ENCODE assay signal across 12 cellular contexts in genomic region chr4:157115613-157116340, GRCh38. TPM values are rescaled to one million over a fixed set of nuclear protein-coding genes. Genes with fewer than 3 reads are reported as not detected.
DNase-seq lines count a peak whose midpoint lies in the region; ATAC-seq lines count a peak whose summit lies in the region.
"Had no signal": no experiment of that assay in that cellular context is flagged by ENCODE, and none has a peak within 500 bp of the region (broad histone marks: within the 10 kb centered on the region; RNA-seq: fewer than 3 reads in every experiment).

No MANE protein-coding gene starts in this region.

- no peak overlapping the region for H3K18ac ChIP-seq in trophoblast cell (ENCODE audit: low read length)

- no peak overlapping the region for H3K14ac ChIP-seq in trophoblast cell (ENCODE audit: low read length)

- no peak overlapping the region for H4K8ac ChIP-seq in trophoblast cell (ENCODE audit: low read depth, low read length)

- no peaks in the 10 kb centered on the region for H3K36me3 Mint-ChIP-seq in activated T-helper 17 cell treated with anti-CD3 and anti-CD28 coated beads, Interleukin-2, amount 50 U/mL, for 72 hours (ENCODE audit: low read depth)
- H3K36me3 Mint-ChIP-seq: activated naive CD4-positive, alpha-beta T cell treated with anti-CD3 and anti-CD28 coated beads, Interleukin-2, amount 50 U/mL, for 72 hours; stimulated activated memory B cell treated with anti-CD40 and anti-IgM and Interleukin-4, amounts not matched to agents 10 μg/mL and 1 μg/mL and 100 μg/mL, for 72 hours had no signal

- H3K23ac ChIP-seq in trophoblast cell (ENCODE audit: low read length) = no peak overlapping the region

- no peaks in the 10 kb centered on the region for H3K27me3 Mint-ChIP-seq in activated T-helper 17 cell treated with anti-CD3 and anti-CD28 coated beads, Interleukin-2, amount 50 U/mL, for 72 hours
- H3K27me3 Mint-ChIP-seq: stimulated activated memory B cell treated with anti-CD40 and anti-IgM and Interleukin-4, amounts not matched to agents 10 μg/mL and 1 μg/mL and 100 μg/mL, for 72 hours had no signal

- no peak overlapping the region for H2BK5ac ChIP-seq in trophoblast cell (ENCODE audit: low read depth, low read length, poor library complexity)

- H3K27ac Mint-ChIP-seq in activated T-helper 17 cell treated with anti-CD3 and anti-CD28 coated beads, Interleukin-2, amount 50 U/mL, for 72 hours = no peak overlapping the region
- H3K27ac Mint-ChIP-seq: activated naive CD4-positive, alpha-beta T cell treated with anti-CD3 and anti-CD28 coated beads, Interleukin-2, amount 50 U/mL, for 72 hours; stimulated activated memory B cell treated with anti-CD40 and anti-IgM and Interleukin-4, amounts not matched to agents 10 μg/mL and 1 μg/mL and 100 μg/mL, for 72 hours had no signal

- H3K36me3 ChIP-seq in trophoblast cell (ENCODE audit: control insufficient read depth in 1 of 2, insufficient read depth in 2 of 2, low read length in 2 of 2) = no peaks in the 10 kb centered on the region
- H3K36me3 ChIP-seq: HAP-1 had no signal

- H2BK12ac ChIP-seq in trophoblast cell (ENCODE audit: low read length) = no peak overlapping the region

- no peak overlapping the region for H2AFZ ChIP-seq in trophoblast cell (ENCODE audit: insufficient read depth, low read length, poor library complexity)

- no peak overlapping the region for H4K12ac ChIP-seq in trophoblast cell (ENCODE audit: low read depth, low read length)

- H3K9ac ChIP-seq in trophoblast cell (ENCODE audit: low read length) = no peak overlapping the region

- no peaks in the 10 kb centered on the region for H3K27me3 ChIP-seq in trophoblast cell (ENCODE audit: insufficient read depth, low read length)

- peak; percentile 66 for ATAC-seq in esophagus mucosa
- ATAC-seq in HG03045 (IDR thresholded peaks at IDR 0.05; ENCODE audit: unreplicated experiment) = no peak
- no peak for ATAC-seq in activated T-helper 17 cell treated with anti-CD3 and anti-CD28 coated beads, Interleukin-2, amount 50 U/mL, for 72 hours (replicated peaks)
- ATAC-seq: activated naive CD4-positive, alpha-beta T cell treated with anti-CD3 and anti-CD28 coated beads, Interleukin-2, amount 50 U/mL, for 72 hours; stimulated activated memory B cell treated with anti-CD40 and anti-IgM and Interleukin-4, amounts not matched to agents 10 μg/mL and 1 μg/mL and 100 μg/mL, for 72 hours had no signal

- no CpG with 5 or more reads among the region's 3 CpGs for WGBS in trophoblast cell (ENCODE audit: extremely low coverage, insufficient coverage, insufficient read length)

- H3K79me1 ChIP-seq in trophoblast cell (ENCODE audit: low read length) = no peaks in the 10 kb centered on the region

- H3K79me2 ChIP-seq in trophoblast cell (ENCODE audit: control insufficient read depth, insufficient read depth, low read length, poor library complexity) = no peaks in the 10 kb centered on the region

- peak; percentile 55 for DNase-seq in GM04503 (ENCODE audit: low read depth)
- DNase-seq in RKO (ENCODE audit: low spot score) = peak; percentile 60
- peak in 1 of 2 donors; percentile 45 for DNase-seq in trophoblast cell
- DNase-seq in NCI-H2196 treated with DMSO at 0.1 percent for 48 hours (lab: John Stamatoyannopoulos, UW; ENCODE audit: unreplicated experiment) = no peak
- DNase-seq in NCI-H2029 (lab: John Stamatoyannopoulos, UW) = no peak
- DNase-seq: RPMI8226 had no signal

- peak overlapping the region; percentile 33 for H2BK120ac ChIP-seq in trophoblast cell (ENCODE audit: insufficient read depth, low read length, poor library complexity)

- H3K4me1 Mint-ChIP-seq in activated T-helper 17 cell treated with anti-CD3 and anti-CD28 coated beads, Interleukin-2, amount 50 U/mL, for 72 hours = no peaks in the 10 kb centered on the region
- H3K4me1 Mint-ChIP-seq: stimulated activated memory B cell treated with anti-CD40 and anti-IgM and Interleukin-4, amounts not matched to agents 10 μg/mL and 1 μg/mL and 100 μg/mL, for 72 hours had no signal

- no peak overlapping the region for H2AK5ac ChIP-seq in trophoblast cell (ENCODE audit: low read length)

- no peak overlapping the region for H3K4me3 ChIP-seq in trophoblast cell (ENCODE audit: low read depth, low read length)
- H3K4me3 ChIP-seq: HAP-1 had no signal

- no peak overlapping the region for H3K27ac ChIP-seq in trophoblast cell (ENCODE audit: low read depth, low read length)

- H3K4ac ChIP-seq in trophoblast cell (ENCODE audit: low read depth, low read length) = no peak overlapping the region

- no peak overlapping the region for H3K4me3 Mint-ChIP-seq in activated T-helper 17 cell treated with anti-CD3 and anti-CD28 coated beads, Interleukin-2, amount 50 U/mL, for 72 hours
- H3K4me3 Mint-ChIP-seq: stimulated activated memory B cell treated with anti-CD40 and anti-IgM and Interleukin-4, amounts not matched to agents 10 μg/mL and 1 μg/mL and 100 μg/mL, for 72 hours had no signal

- no peaks in the 10 kb centered on the region for H3K4me1 ChIP-seq in trophoblast cell (ENCODE audit: control insufficient read depth in 1 of 2, insufficient read depth in 2 of 2, low read length in 2 of 2)

- no peak overlapping the region for H3K4me2 ChIP-seq in trophoblast cell (ENCODE audit: low read length)

- H3K9me3 Mint-ChIP-seq in activated T-helper 17 cell treated with anti-CD3 and anti-CD28 coated beads, Interleukin-2, amount 50 U/mL, for 72 hours = no peaks in the 10 kb centered on the region

- no peak overlapping the region for H4K91ac ChIP-seq in trophoblast cell (ENCODE audit: low read depth, low read length)

- no peaks in the 10 kb centered on the region for H3K9me3 ChIP-seq in trophoblast cell (ENCODE audit: insufficient read depth, low read depth, low read length)
- H3K9me3 ChIP-seq: HAP-1 had no signal

RNA-seq across cellular contexts. Expression of gene GLRB, which starts 39.8 kb away (rescaled TPM):
- total RNA-seq in esophagus mucosa = not detected
- polyA plus RNA-seq in trophoblast cell (2013) = 0.12 and 0.19 TPM in 2 replicates
- total RNA-seq in activated T-helper 17 cell treated with anti-CD3 and anti-CD28 coated beads, Interleukin-2, amount 50 U/mL, for 72 hours = not detected
- total RNA-seq: activated naive CD4-positive, alpha-beta T cell treated with anti-CD3 and anti-CD28 coated beads, Interleukin-2, amount 50 U/mL, for 72 hours had no signal

Comparison
In these comparisons a context has a peak if more than half of its experiments do, and no peak if none do; other contexts are left out.
1. DNase-seq: peak in GM04503 (single experiment) and RKO (single experiment); none in NCI-H2196 treated with DMSO at 0.1 percent for 48 hours (single experiment) and NCI-H2029 (single experiment).